In genomic region chr9:38390851-38391250, GRCh38 we compare ENCODE assay signal across 1 cellular context.
TF ChIP-seq lines count a peak whose summit lies in the region.

No MANE protein-coding gene starts in this region.

TF ChIP-seq in HepG2, 621 proteins besides CTCF, POLR2A, EP300 and RAD21:
- TF ChIP-seq ZNF737 (CRISPR knock-in tag; IDR thresholded peaks at IDR 0.05; ENCODE audit: borderline replicate concordance) (0 out of 2 replicates have a peak, but pooled peaks have one; percentile 24), MYC (CRISPR knock-in tag; IDR thresholded peaks at IDR 0.05; ENCODE audit: borderline replicate concordance) (peak; percentile 43; the same call in 1 of the 2 replicates), MIER2 (CRISPR knock-in tag; IDR thresholded peaks at IDR 0.05) (no peak), MAX (IDR thresholded peaks at IDR 0.05) (peak; percentile 74), ZBED4 (CRISPR knock-in tag; IDR thresholded peaks at IDR 0.05; ENCODE audit: borderline replicate concordance) (no peak), ZNF615 (CRISPR knock-in tag; IDR thresholded peaks at IDR 0.05; ENCODE audit: borderline replicate concordance) (no peak), GATAD2A (CRISPR knock-in tag; IDR thresholded peaks at IDR 0.05) (peak; percentile 24; the same call in 1 of the 2 replicates), ZNF687 (CRISPR knock-in tag; IDR thresholded peaks at IDR 0.05) (peak; percentile 60), HNF1A (IDR thresholded peaks at IDR 0.05; ENCODE audit: low read depth) (peak; percentile 61; the same call in 1 of the 2 replicates), HNF1A (CRISPR knock-in tag; IDR thresholded peaks at IDR 0.05; ENCODE audit: borderline replicate concordance) (0 out of 2 replicates have a peak, but pooled peaks have one; percentile 29), GABPB1 (CRISPR knock-in tag; IDR thresholded peaks at IDR 0.05) (no peak), ZNF7 (CRISPR knock-in tag; IDR thresholded peaks at IDR 0.05) (no peak), ZNF362 (CRISPR knock-in tag; IDR thresholded peaks at IDR 0.05; ENCODE audit: borderline replicate concordance) (no peak), REST (IDR thresholded peaks at IDR 0.05; ENCODE audit: borderline replicate concordance in 1 of 2, low read depth in 1 of 2, low read length in 2 of 2) (no peak), ZNF460 (CRISPR knock-in tag; IDR thresholded peaks at IDR 0.05; ENCODE audit: borderline replicate concordance) (no peak), ONECUT2 (CRISPR knock-in tag; IDR thresholded peaks at IDR 0.05) (no peak), POLR2G (IDR thresholded peaks at IDR 0.05; ENCODE audit: low read depth, low read length) (no peak), KMT2B (CRISPR knock-in tag; IDR thresholded peaks at IDR 0.05) (no peak), KLF13 (CRISPR knock-in tag; IDR thresholded peaks at IDR 0.05) (no peak), KLF6 (CRISPR knock-in tag; IDR thresholded peaks at IDR 0.05) (no peak), ZNF629 (CRISPR knock-in tag; conservative IDR thresholded peaks at IDR 0.05) (no peak), ZBTB42 (CRISPR knock-in tag; IDR thresholded peaks at IDR 0.05) (no peak), HDAC2 (CRISPR knock-in tag; IDR thresholded peaks at IDR 0.05) (no peak)
